Comparison of ENCODE assay signal across 28 cellular contexts in genomic region chr11:75516140-75516539, GRCh38.
"Had no signal": no experiment of that assay in that cellular context is flagged by ENCODE, and none has a peak within 500 bp of the region (broad histone marks: within the 10 kb centered on the region; RNA-seq: fewer than 3 reads in every experiment).

No MANE protein-coding gene starts in this region.

- H3K4me3 ChIP-seq: breast epithelium, colonic mucosa, dorsolateral prefrontal cortex, esophagus muscularis mucosa, hepatocyte, left ventricle myocardium inferior, thyroid gland had no signal

- H3K27ac ChIP-seq: breast epithelium, colonic mucosa, dorsolateral prefrontal cortex, esophagus muscularis mucosa, hepatocyte, left ventricle myocardium inferior, thyroid gland had no signal

- FAIRE-seq: frontal cortex had no signal

- H3K27me3 ChIP-seq: breast epithelium, colonic mucosa, dorsolateral prefrontal cortex, esophagus muscularis mucosa, hepatocyte, thyroid gland had no signal

- H3K36me3 ChIP-seq: breast epithelium, colonic mucosa, esophagus muscularis mucosa, left ventricle myocardium inferior, thyroid gland had no signal

- H3K4me3 Mint-ChIP-seq: activated CD4-positive, alpha-beta T cell treated with anti-CD3 and anti-CD28 coated beads for 36 hours; activated naive CD8-positive, alpha-beta T cell treated with anti-CD3 and anti-CD28 coated beads for 36 hours; activated T-cell treated with anti-CD3 and anti-CD28 coated beads, Interleukin-2, amount 50 U/mL, for 24 hours; nephron progenitor cell; stimulated activated naive CD8-positive, alpha-beta T cell treated with anti-CD3 and anti-CD28 coated beads, Interleukin-15, Interleukin-2, amounts not matched to agents 100 ng/mL and 50 ng/mL, for 24 hours had no signal

- H3K4me1 ChIP-seq: breast epithelium, colonic mucosa, left ventricle myocardium inferior, thyroid gland had no signal

- H2AFZ ChIP-seq: hepatocyte had no signal

- H3K79me2 ChIP-seq: hepatocyte had no signal

- H3K9me3 ChIP-seq: breast epithelium, colonic mucosa, left ventricle myocardium inferior, thyroid gland had no signal

- H3K27ac Mint-ChIP-seq: activated naive CD8-positive, alpha-beta T cell treated with anti-CD3 and anti-CD28 coated beads for 36 hours; activated T-cell treated with anti-CD3 and anti-CD28 coated beads, Interleukin-2, amount 50 U/mL, for 24 hours; activated T-helper 2 cell treated with anti-CD3 and anti-CD28 coated beads, Interferon-gamma antibody, Interleukin-2, Interleukin-4, amounts not matched to agents 10 μg/mL and 5 μg/mL and 100 μg/mL, durations not matched to agents 14 hours and 24 hours and 36 hours; nephron progenitor cell; progenitor cell of endocrine pancreas; stimulated activated naive CD8-positive, alpha-beta T cell treated with anti-CD3 and anti-CD28 coated beads, Interleukin-15, Interleukin-2, amounts not matched to agents 100 ng/mL and 50 ng/mL, for 24 hours had no signal

- H3K27me3 Mint-ChIP-seq: activated B cell treated with CpG ODN at 0.5 μM for 24 hours; activated CD4-positive, alpha-beta T cell treated with anti-CD3 and anti-CD28 coated beads for 36 hours; activated naive CD8-positive, alpha-beta T cell treated with anti-CD3 and anti-CD28 coated beads for 36 hours; activated T-cell treated with anti-CD3 and anti-CD28 coated beads, Interleukin-2, amount 50 U/mL, for 24 hours; effector memory CD8-positive, alpha-beta T cell; progenitor cell of endocrine pancreas; stimulated activated naive CD8-positive, alpha-beta T cell treated with anti-CD3 and anti-CD28 coated beads, Interleukin-15, Interleukin-2, amounts not matched to agents 100 ng/mL and 50 ng/mL, for 24 hours had no signal

- H3K36me3 Mint-ChIP-seq: activated naive CD8-positive, alpha-beta T cell treated with anti-CD3 and anti-CD28 coated beads for 36 hours had no signal

- DNase-seq: activated B cell treated with CpG ODN at 0.5 μM for 24 hours; activated CD4-positive, alpha-beta T cell treated with anti-CD3 and anti-CD28 coated beads for 36 hours; activated CD4-positive, alpha-beta T cell treated with anti-CD3 and anti-CD28 coated beads, Interleukin-2, amount 50 U/mL, for 4 hours; activated CD8-positive, alpha-beta memory T cell treated with anti-CD3 and anti-CD28 coated beads for 24 hours; activated CD8-positive, alpha-beta memory T cell treated with anti-CD3 and anti-CD28 coated beads, Interleukin-2, amount 50 U/mL, for 4 hours; activated naive CD4-positive, alpha-beta T cell; activated naive CD8-positive, alpha-beta T cell treated with anti-CD3 and anti-CD28 coated beads for 36 hours; activated T-cell treated with anti-CD3 and anti-CD28 coated beads, Interleukin-2, amount 50 U/mL, for 24 hours; amniotic stem cell; colonic mucosa; dorsolateral prefrontal cortex; effector memory CD8-positive, alpha-beta T cell; glutamatergic neuron; left ventricle myocardium inferior; nephron progenitor cell; retina; stimulated activated CD4-positive, alpha-beta T cell treated with anti-CD3 and anti-CD28 coated beads, Interleukin-4, amount 100 ng/mL, for 1 hour; substantia nigra; T-helper 1 cell; T1000; thyroid gland had no signal

- ATAC-seq: activated CD4-positive, alpha-beta T cell treated with anti-CD3 and anti-CD28 coated beads for 36 hours; effector memory CD8-positive, alpha-beta T cell had no signal

- H3K9me3 Mint-ChIP-seq: activated B cell treated with CpG ODN at 0.5 μM for 24 hours; activated naive CD8-positive, alpha-beta T cell treated with anti-CD3 and anti-CD28 coated beads for 36 hours; activated T-cell treated with anti-CD3 and anti-CD28 coated beads, Interleukin-2, amount 50 U/mL, for 24 hours; activated T-helper 2 cell treated with anti-CD3 and anti-CD28 coated beads, Interferon-gamma antibody, Interleukin-2, Interleukin-4, amounts not matched to agents 10 μg/mL and 5 μg/mL and 100 μg/mL, durations not matched to agents 14 hours and 24 hours and 36 hours; effector memory CD8-positive, alpha-beta T cell; stimulated activated naive CD8-positive, alpha-beta T cell treated with anti-CD3 and anti-CD28 coated beads, Interleukin-15, Interleukin-2, amounts not matched to agents 100 ng/mL and 50 ng/mL, for 24 hours had no signal

- H3K4me2 ChIP-seq: hepatocyte had no signal
